In genomic region chr3:41198950-41199865, GRCh38 we compare ENCODE assay signal across 8 cellular contexts. TPM values are rescaled to one million over a fixed set of nuclear protein-coding genes. Genes with fewer than 3 reads are reported as not detected.
DNase-seq lines count a peak whose midpoint lies in the region; ATAC-seq and TF ChIP-seq lines count a peak whose summit lies in the region.

Gene CTNNB1, plus strand, starts transcription at chr3:41199505. Its CDS starts 24,564 bp downstream, at chr3:41224069.

- H3K27me3 ChIP-seq in GM23248 (replicated peaks; ENCODE audit: insufficient read depth) (no peaks in the 10 kb centered on the region), foreskin keratinocyte (no peaks in the 10 kb centered on the region), neuron (ENCODE audit: insufficient read depth, low read length) (no peaks in the 10 kb centered on the region), subcutaneous abdominal adipose tissue (ENCODE audit: control insufficient read depth in 5 of 5, insufficient read depth in 4 of 5, low read length in 5 of 5) (no peaks in the 10 kb centered on the region)

- peak within 1 kb of the TSS; percentile 93 for H3K4me3 ChIP-seq in GM23248
- H3K4me3 ChIP-seq in neuron (ENCODE audit: low read length): peak within 1 kb of the TSS; percentile 70
- H3K4me3 ChIP-seq in subcutaneous abdominal adipose tissue (ENCODE audit: low read depth in 1 of 5, low read length in 5 of 5): peak within 1 kb of the TSS; percentile 87 to 97 (median 95)

- peak; percentile 45 for TF ChIP-seq CTCF in foreskin keratinocyte (conservative IDR thresholded peaks at IDR 0.05)

- DNase-seq in EL (peak; percentile 90), GM23248 (peak; percentile 96), Kasumi-1 (lab: John Stamatoyannopoulos, UW) (peak; percentile 80 to 85), SHP77 treated with DMSO at 0.1 percent for 48 hours (lab: John Stamatoyannopoulos, UW) (peak; percentile 34), foreskin keratinocyte (peak; percentile 72 to 86)
- DNase-seq in activated gamma-delta T cell treated with anti-CD3 and anti-CD28 coated beads, Interleukin-2, amount 50 U/mL, for 16 hours (ENCODE audit: low read depth): peak; percentile 83

- in situ Hi-C loops in GM23248 (cut with MboI): no loop called here

- peak within 1 kb of the TSS; percentile 90 for H3K27ac ChIP-seq in GM23248
- H3K27ac ChIP-seq in foreskin keratinocyte: peak within 1 kb of the TSS; percentile 88
- peak within 1 kb of the TSS; percentile 88 for H3K27ac ChIP-seq in subcutaneous abdominal adipose tissue (ENCODE audit: low read depth, low read length)

- H3K36me3 ChIP-seq in GM23248 (ENCODE audit: low read depth) (no peaks in the 10 kb centered on the region), neuron (ENCODE audit: insufficient read depth, low read length) (no peaks in the 10 kb centered on the region), subcutaneous abdominal adipose tissue (ENCODE audit: control insufficient read depth in 5 of 5, insufficient read depth in 5 of 5, low read length in 5 of 5) (no peaks in the 10 kb centered on the region)

- H4K20me1 ChIP-seq in GM23248 (ENCODE audit: insufficient read depth): peaks cover 23% of the 10 kb centered on the region

- no peaks in the 10 kb centered on the region for H3K9me2 ChIP-seq in GM23248 (ENCODE audit: insufficient read depth)

- H3K4me1 ChIP-seq in GM23248 (ENCODE audit: insufficient read depth) (peaks cover 31% of the 10 kb centered on the region), foreskin keratinocyte (peaks cover 21% of the 10 kb centered on the region), neuron (ENCODE audit: insufficient read depth, low read length) (peaks cover 34% of the 10 kb centered on the region), subcutaneous abdominal adipose tissue (ENCODE audit: control insufficient read depth in 5 of 5, insufficient read depth in 5 of 5, low read length in 5 of 5) (peaks cover 0 to 40% (median 39%) of the 10 kb centered on the region in 5 donors)

- peak; percentile 78 for ATAC-seq in foreskin keratinocyte

- peak within 1 kb of the TSS; percentile 77 for H3K4me2 ChIP-seq in GM23248 (ENCODE audit: unreplicated experiment)

- peak within 1 kb of the TSS; percentile 99 for H3K9ac ChIP-seq in GM23248
- H3K9ac ChIP-seq in subcutaneous abdominal adipose tissue (ENCODE audit: low read length in 5 of 5): peak within 1 kb of the TSS; percentile 52 to 98 (median 92)

- peaks cover 16% of the 10 kb centered on the region for H3F3A ChIP-seq in GM23248 (ENCODE audit: insufficient read depth)

- H2AFZ ChIP-seq in GM23248 (peak within 1 kb of the TSS; percentile 91), neuron (ENCODE audit: low read depth, low read length) (peak within 1 kb of the TSS; percentile 94)

- H3K9me3 ChIP-seq in GM23248 (ENCODE audit: low read depth) (no peaks in the 10 kb centered on the region), neuron (ENCODE audit: low read length) (no peaks in the 10 kb centered on the region), subcutaneous abdominal adipose tissue (ENCODE audit: control insufficient read depth in 5 of 5, low read length in 5 of 5) (no peaks in the 10 kb centered on the region)

- 0% methylated on average over 53 to 79 of the region's 112 CpGs for WGBS in GM23248 (ENCODE audit: low coverage in 1 of 2, low lambda C conversion rate in 2 of 2, missing lambda C conversion rate in 2 of 2), 2 experiments

- H3K79me2 ChIP-seq in GM23248 (ENCODE audit: insufficient read depth): peaks cover 48% of the 10 kb centered on the region

RNA-seq across cellular contexts. Expression of gene CTNNB1, which starts in this region (rescaled TPM):
- total RNA-seq in GM23248 (2014; rRNA removed; shearing (Covaris generic)): 452 and 492 TPM in 2 replicates
- 170 and 182 TPM in 2 replicates for polyA plus RNA-seq in GM23248 (2016; fragmentation: Nextera tagmentation; extraction: Ambion mirVana)
- 438 and 461 TPM in 2 replicates for total RNA-seq in foreskin keratinocyte
- polyA plus RNA-seq in foreskin keratinocyte: 135 and 150 TPM in 2 replicates

Comparison
In these comparisons a context has a peak if more than half of its experiments do, and no peak if none do; other contexts are left out.
1. Peak in every context shown above with its lines: DNase-seq, ATAC-seq, H3K4me3 ChIP-seq and H3K27ac ChIP-seq.
2. DNase-seq: peak in every context shown above with its lines; median percentile 96 in GM23248; 90 in EL; 83 in activated gamma-delta T cell treated with anti-CD3 and anti-CD28 coated beads, Interleukin-2, amount 50 U/mL, for 16 hours; 82 in Kasumi-1; 79 in foreskin keratinocyte; 34 in SHP77 treated with DMSO at 0.1 percent for 48 hours.